ENCODE assay signal across 15 cellular contexts in the genomic region with DNA sequence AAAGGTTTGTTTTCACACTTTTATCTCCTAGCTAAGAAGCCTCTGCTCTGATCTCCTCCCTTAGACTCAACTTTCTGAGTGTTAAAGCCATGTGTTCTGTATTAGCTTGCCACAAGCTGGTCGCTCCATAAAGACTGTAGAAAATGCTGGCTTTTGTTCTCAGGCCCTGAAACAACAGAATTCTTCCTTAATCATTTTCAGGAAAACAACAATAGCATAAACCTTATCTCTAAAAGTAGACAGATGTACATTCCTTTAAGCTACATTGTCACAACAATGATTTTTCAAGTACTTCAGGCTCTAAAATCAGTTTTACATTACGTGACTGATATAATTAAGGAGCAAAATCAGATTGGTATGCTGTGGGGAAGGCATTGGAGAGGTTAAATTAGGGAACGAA. TPM values are rescaled to one million over a fixed set of nuclear protein-coding genes. Genes with fewer than 3 reads are reported as not detected.
"Had no signal": no experiment of that assay in that cellular context is flagged by ENCODE, and none has a peak within 500 bp of the region (broad histone marks: within the 10 kb centered on the region; RNA-seq: fewer than 3 reads in every experiment).

No MANE protein-coding gene starts in this region.

- H3K27ac Mint-ChIP-seq: activated naive CD8-positive, alpha-beta T cell treated with anti-CD3 and anti-CD28 coated beads for 36 hours had no signal

- H3K36me3 ChIP-seq: tibial artery had no signal

- DNase-seq: activated CD4-positive, alpha-beta T cell treated with anti-CD3 and anti-CD28 coated beads for 1 hour; activated CD4-positive, alpha-beta T cell treated with anti-CD3 and anti-CD28 coated beads, Interleukin-2, amount 50 U/mL, for 48 hours; activated gamma-delta T cell; activated naive CD8-positive, alpha-beta T cell treated with anti-CD3 and anti-CD28 coated beads for 36 hours; activated T-cell treated with anti-CD3 and anti-CD28 coated beads, Interleukin-2, amount 50 U/mL, for 4 hours; aorta; central memory CD4-positive, alpha-beta T cell; effector memory CD4-positive, alpha-beta T cell; heart left ventricle; islet precursor cell; left lung; retina; small intestine; SW 1271; tibial artery had no signal

- ATAC-seq: activated T-cell treated with anti-CD3 and anti-CD28 coated beads, Interleukin-2, amount 50 U/mL, for 4 hours; heart left ventricle; left lung had no signal

- H3K4me3 Mint-ChIP-seq: activated naive CD8-positive, alpha-beta T cell treated with anti-CD3 and anti-CD28 coated beads for 36 hours; activated T-cell treated with anti-CD3 and anti-CD28 coated beads, Interleukin-2, amount 50 U/mL, for 4 hours had no signal

- H3K9me3 Mint-ChIP-seq: activated naive CD8-positive, alpha-beta T cell treated with anti-CD3 and anti-CD28 coated beads for 36 hours; activated T-cell treated with anti-CD3 and anti-CD28 coated beads, Interleukin-2, amount 50 U/mL, for 4 hours had no signal

- H3K36me3 Mint-ChIP-seq: activated naive CD8-positive, alpha-beta T cell treated with anti-CD3 and anti-CD28 coated beads for 36 hours had no signal

- H3K27me3 Mint-ChIP-seq: activated naive CD8-positive, alpha-beta T cell treated with anti-CD3 and anti-CD28 coated beads for 36 hours had no signal

- H3K4me3 ChIP-seq: heart left ventricle, left lung, tibial artery had no signal

- H3K27me3 ChIP-seq: heart left ventricle, left lung, tibial artery had no signal

- H3K27ac ChIP-seq: heart left ventricle, left lung had no signal

- H3K9me3 ChIP-seq: heart left ventricle, left lung, tibial artery had no signal

RNA-seq across cellular contexts. Expression of gene VCAN, which starts 41.9 kb away (rescaled TPM):
- total RNA-seq: activated naive CD8-positive, alpha-beta T cell treated with anti-CD3 and anti-CD28 coated beads for 36 hours had no signal
